ENCODE assay signal across 33 cellular contexts in genomic region chr7:148026713-148027112, GRCh38.
"Had no signal": no experiment of that assay in that cellular context is flagged by ENCODE, and none has a peak within 500 bp of the region (broad histone marks: within the 10 kb centered on the region; RNA-seq: fewer than 3 reads in every experiment).

No MANE protein-coding gene starts in this region.

- ATAC-seq: activated CD4-positive, CD25-positive, alpha-beta regulatory T cell treated with anti-CD3 and anti-CD28 coated beads, Interleukin-2, amount 50 U/mL, for 24 hours; activated CD8-positive, alpha-beta memory T cell treated with anti-CD3 and anti-CD28 coated beads, Interleukin-2, amount 10 ng/mL, durations not matched to agents 7 days and 5 days; activated CD8-positive, alpha-beta T cell treated with anti-CD3 and anti-CD28 coated beads, Interleukin-2, amount 10 ng/mL, durations not matched to agents 7 days and 5 days; activated naive CD8-positive, alpha-beta T cell treated with anti-CD3 and anti-CD28 coated beads, Interleukin-2, amount 50 U/mL, for 24 hours; body of pancreas; esophagus mucosa; foreskin keratinocyte; gastrocnemius medialis; heart left ventricle; T-helper 17 cell had no signal

- H3K9me3 Mint-ChIP-seq: activated B cell treated with CpG ODN at 0.5 μM for 24 hours; activated CD4-positive, alpha-beta memory T cell treated with anti-CD3 and anti-CD28 coated beads for 36 hours; activated naive CD4-positive, alpha-beta T cell treated with anti-CD3 and anti-CD28 coated beads for 36 hours; activated naive CD4-positive, alpha-beta T cell treated with anti-CD3 and anti-CD28 coated beads, Interleukin-2, amount 50 U/mL, for 24 hours; activated naive CD8-positive, alpha-beta T cell treated with anti-CD3 and anti-CD28 coated beads for 36 hours; activated naive CD8-positive, alpha-beta T cell treated with anti-CD3 and anti-CD28 coated beads, Interleukin-2, amount 50 U/mL, for 24 hours; activated T-helper 1 cell treated with anti-CD3 and anti-CD28 coated beads, Interleukin-12 subunit alpha, Interleukin-12 subunit beta, Interleukin-2, Interleukin-4 antibody, amounts not matched to agents 30 ng/mL and 10 ng/mL and 1 ng/mL, durations not matched to agents 14 hours and 24 hours and 36 hours; activated T-helper 2 cell treated with anti-CD3 and anti-CD28 coated beads, Interferon-gamma antibody, Interleukin-2, Interleukin-4, amounts not matched to agents 10 μg/mL and 5 μg/mL and 100 μg/mL, durations not matched to agents 14 hours and 24 hours and 36 hours; T-helper 2 cell treated with Interferon-gamma antibody and Interleukin-4, amounts not matched to agents 5 μg/mL and 100 μg/mL, for 36 hours had no signal

- H3K36me3 Mint-ChIP-seq: activated CD4-positive, alpha-beta memory T cell treated with anti-CD3 and anti-CD28 coated beads for 36 hours; activated CD8-positive, alpha-beta memory T cell treated with anti-CD3 and anti-CD28 coated beads, Interleukin-2, amount 10 ng/mL, durations not matched to agents 7 days and 5 days; activated naive CD4-positive, alpha-beta T cell treated with anti-CD3 and anti-CD28 coated beads, Interleukin-2, amount 50 U/mL, for 24 hours; activated naive CD8-positive, alpha-beta T cell treated with anti-CD3 and anti-CD28 coated beads for 36 hours had no signal

- H3K27ac Mint-ChIP-seq: activated B cell treated with CpG ODN at 0.5 μM for 24 hours; activated CD4-positive, alpha-beta memory T cell treated with anti-CD3 and anti-CD28 coated beads for 36 hours; activated CD8-positive, alpha-beta memory T cell treated with anti-CD3 and anti-CD28 coated beads, Interleukin-2, amount 10 ng/mL, durations not matched to agents 7 days and 5 days; activated CD8-positive, alpha-beta T cell treated with anti-CD3 and anti-CD28 coated beads, Interleukin-2, amount 10 ng/mL, durations not matched to agents 7 days and 5 days; activated naive CD4-positive, alpha-beta T cell treated with anti-CD3 and anti-CD28 coated beads for 36 hours; activated naive CD4-positive, alpha-beta T cell treated with anti-CD3 and anti-CD28 coated beads, Interleukin-2, amount 50 U/mL, for 24 hours; activated naive CD8-positive, alpha-beta T cell treated with anti-CD3 and anti-CD28 coated beads for 36 hours; activated naive CD8-positive, alpha-beta T cell treated with anti-CD3 and anti-CD28 coated beads, Interleukin-2, amount 50 U/mL, for 24 hours; activated T-helper 1 cell treated with anti-CD3 and anti-CD28 coated beads, Interleukin-12 subunit alpha, Interleukin-12 subunit beta, Interleukin-2, Interleukin-4 antibody, amounts not matched to agents 30 ng/mL and 10 ng/mL and 1 ng/mL, durations not matched to agents 14 hours and 24 hours and 36 hours; activated T-helper 2 cell treated with anti-CD3 and anti-CD28 coated beads, Interferon-gamma antibody, Interleukin-2, Interleukin-4, amounts not matched to agents 10 μg/mL and 5 μg/mL and 100 μg/mL, durations not matched to agents 14 hours and 24 hours and 36 hours; endodermal cell; T-helper 17 cell; T-helper 2 cell treated with Interferon-gamma antibody and Interleukin-4, amounts not matched to agents 5 μg/mL and 100 μg/mL, for 36 hours had no signal

- H3K27me3 Mint-ChIP-seq: activated CD4-positive, alpha-beta memory T cell treated with anti-CD3 and anti-CD28 coated beads for 36 hours; activated CD8-positive, alpha-beta memory T cell treated with anti-CD3 and anti-CD28 coated beads, Interleukin-2, amount 10 ng/mL, durations not matched to agents 7 days and 5 days; activated naive CD4-positive, alpha-beta T cell treated with anti-CD3 and anti-CD28 coated beads, Interleukin-2, amount 50 U/mL, for 24 hours; activated naive CD8-positive, alpha-beta T cell treated with anti-CD3 and anti-CD28 coated beads for 36 hours; T-helper 17 cell had no signal

- H3K27ac ChIP-seq: adrenal gland, body of pancreas, colonic mucosa, foreskin keratinocyte, gastrocnemius medialis, heart left ventricle, WERI-Rb-1 had no signal

- H3K36me3 ChIP-seq: adrenal gland, colonic mucosa, gastrocnemius medialis, heart left ventricle, WERI-Rb-1 had no signal

- H3K4me1 Mint-ChIP-seq: activated B cell treated with CpG ODN at 0.5 μM for 24 hours; activated CD8-positive, alpha-beta memory T cell treated with anti-CD3 and anti-CD28 coated beads, Interleukin-2, amount 10 ng/mL, durations not matched to agents 7 days and 5 days; activated naive CD4-positive, alpha-beta T cell treated with anti-CD3 and anti-CD28 coated beads, Interleukin-2, amount 50 U/mL, for 24 hours; activated naive CD8-positive, alpha-beta T cell treated with anti-CD3 and anti-CD28 coated beads for 36 hours; activated naive CD8-positive, alpha-beta T cell treated with anti-CD3 and anti-CD28 coated beads, Interleukin-2, amount 50 U/mL, for 24 hours; T-helper 17 cell had no signal

- DNase-seq: activated B cell treated with CpG ODN at 0.5 μM for 24 hours; activated CD4-positive, alpha-beta memory T cell treated with anti-CD3 and anti-CD28 coated beads for 36 hours; activated CD4-positive, alpha-beta T cell treated with anti-CD3 and anti-CD28 coated beads for 48 hours; activated CD8-positive, alpha-beta memory T cell treated with anti-CD3 and anti-CD28 coated beads, Interleukin-2, amount 10 ng/mL, durations not matched to agents 7 days and 5 days; activated CD8-positive, alpha-beta memory T cell treated with anti-CD3 and anti-CD28 coated beads, Interleukin-2, amount 50 U/mL, for 4 hours; activated CD8-positive, alpha-beta T cell treated with anti-CD3 and anti-CD28 coated beads, Interleukin-2, amount 10 ng/mL, durations not matched to agents 7 days and 5 days; activated effector memory CD4-positive, alpha-beta T cell treated with anti-CD3 and anti-CD28 coated beads, Interleukin-2, amount 50 U/mL, for 16 hours; activated naive CD4-positive, alpha-beta T cell treated with anti-CD3 and anti-CD28 coated beads for 36 hours; activated naive CD8-positive, alpha-beta T cell treated with anti-CD3 and anti-CD28 coated beads for 36 hours; activated naive CD8-positive, alpha-beta T cell treated with anti-CD3 and anti-CD28 coated beads, Interleukin-2, amount 50 U/mL, for 24 hours; activated T-cell treated with anti-CD3 and anti-CD28 coated beads, Interleukin-2, amount 50 U/mL, for 1 hour; activated T-cell treated with anti-CD3 and anti-CD28 coated beads, Interleukin-2, amount 50 U/mL, for 48 hours; adrenal gland; amygdala; aorta; body of pancreas; caudate nucleus; colonic mucosa; effector memory CD4-positive, alpha-beta T cell; endodermal cell; foreskin keratinocyte; gastrocnemius medialis; glutamatergic neuron; heart left ventricle; T-helper 17 cell; T1000; WERI-Rb-1 had no signal

- H3K9me3 ChIP-seq: adrenal gland, body of pancreas, colonic mucosa, gastrocnemius medialis, heart left ventricle had no signal

- H3K4me1 ChIP-seq: adrenal gland, body of pancreas, colonic mucosa, foreskin keratinocyte, gastrocnemius medialis, heart left ventricle had no signal

- H3K4me3 Mint-ChIP-seq: activated B cell treated with CpG ODN at 0.5 μM for 24 hours; activated CD4-positive, alpha-beta memory T cell treated with anti-CD3 and anti-CD28 coated beads for 36 hours; activated CD8-positive, alpha-beta memory T cell treated with anti-CD3 and anti-CD28 coated beads, Interleukin-2, amount 10 ng/mL, durations not matched to agents 7 days and 5 days; activated CD8-positive, alpha-beta T cell treated with anti-CD3 and anti-CD28 coated beads, Interleukin-2, amount 10 ng/mL, durations not matched to agents 7 days and 5 days; activated naive CD4-positive, alpha-beta T cell treated with anti-CD3 and anti-CD28 coated beads for 36 hours; activated naive CD4-positive, alpha-beta T cell treated with anti-CD3 and anti-CD28 coated beads, Interleukin-2, amount 50 U/mL, for 24 hours; activated naive CD8-positive, alpha-beta T cell treated with anti-CD3 and anti-CD28 coated beads for 36 hours; activated naive CD8-positive, alpha-beta T cell treated with anti-CD3 and anti-CD28 coated beads, Interleukin-2, amount 50 U/mL, for 24 hours; activated T-helper 1 cell treated with anti-CD3 and anti-CD28 coated beads, Interleukin-12 subunit alpha, Interleukin-12 subunit beta, Interleukin-2, Interleukin-4 antibody, amounts not matched to agents 30 ng/mL and 10 ng/mL and 1 ng/mL, durations not matched to agents 14 hours and 24 hours and 36 hours; endodermal cell; T-helper 17 cell; T-helper 2 cell treated with Interferon-gamma antibody and Interleukin-4, amounts not matched to agents 5 μg/mL and 100 μg/mL, for 36 hours had no signal

- H3K27me3 ChIP-seq: adrenal gland, body of pancreas, colonic mucosa, foreskin keratinocyte, gastrocnemius medialis had no signal

- H3K4me3 ChIP-seq: adrenal gland, body of pancreas, colonic mucosa, gastrocnemius medialis, heart left ventricle had no signal
